In the genomic region with DNA sequence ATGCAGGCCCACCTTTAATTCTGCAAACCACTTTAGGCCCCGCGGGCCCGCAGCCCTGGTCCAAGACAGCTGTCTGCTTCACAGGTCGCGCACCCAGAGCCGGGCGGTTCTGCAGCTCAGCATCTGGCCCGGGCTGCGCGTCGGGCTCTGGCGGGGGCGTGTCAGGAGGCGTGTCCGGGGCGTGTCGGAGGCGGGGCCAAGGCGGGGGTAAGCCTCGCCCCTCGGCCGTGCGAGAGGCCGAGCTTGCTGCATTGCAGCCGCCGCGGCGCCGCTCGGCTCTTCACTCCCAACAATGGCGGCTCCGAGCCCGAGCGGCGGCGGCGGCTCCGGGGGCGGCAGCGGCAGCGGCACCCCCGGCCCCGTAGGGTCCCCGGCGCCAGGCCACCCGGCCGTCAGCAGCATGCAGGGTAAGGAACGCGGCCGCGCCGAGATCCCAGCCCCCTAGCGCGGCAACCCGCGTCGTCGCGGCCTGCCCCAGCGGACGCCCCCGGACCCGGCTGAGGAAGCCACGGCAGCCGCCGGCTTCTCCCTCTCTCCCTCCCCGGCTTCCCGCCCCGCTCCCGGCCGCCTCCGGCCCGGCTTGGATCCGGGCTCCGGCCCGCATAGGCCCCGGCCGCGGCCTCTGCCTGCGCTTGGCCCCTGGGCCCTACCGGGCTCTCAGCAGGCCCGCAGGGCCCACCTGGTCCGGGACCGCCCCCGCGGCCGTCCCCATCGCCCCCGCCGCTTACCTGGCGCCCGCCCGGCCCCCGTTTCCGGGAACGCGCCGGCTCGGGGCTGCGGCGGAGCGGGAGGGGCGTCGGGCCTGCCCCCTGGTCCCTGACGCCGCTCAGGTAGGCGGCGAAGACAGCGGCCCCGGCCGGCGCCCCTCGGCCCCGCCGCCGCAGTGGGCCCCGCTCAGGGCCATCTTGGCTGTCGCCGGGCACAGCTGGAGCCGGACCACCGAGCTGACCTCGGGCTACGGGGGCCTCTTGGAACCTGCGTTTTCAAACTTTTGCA, we compare ENCODE assay signal across 8 cellular contexts. TPM values are rescaled to one million over a fixed set of nuclear protein-coding genes. Genes with fewer than 3 reads are reported as not detected.
A peak's percentile ranks its signal among the peaks of the same experiment; 100 is the strongest.
DNase-seq lines count a peak whose midpoint lies in the region; ATAC-seq and TF ChIP-seq lines count a peak whose summit lies in the region.

A gene (plus strand): TSS at position 283 of the 996 bp plus-strand sequence. CDS start 10 bp downstream, at position 293.

- intact Hi-C loops in left lung (cut with DNase I), result no loop called here

- TF ChIP-seq CTCF in left lung (IDR thresholded peaks at IDR 0.05), result no peak

- H3K4me1 Mint-ChIP-seq in activated CD4-positive, alpha-beta T cell treated with anti-CD3 and anti-CD28 coated beads, Interleukin-2, amount 10 ng/mL, durations not matched to agents 7 days and 5 days, result peaks cover 34% of the 10 kb centered on the region

- POLR2A ChIA-PET in activated CD4-positive, alpha-beta T cell treated with anti-CD3 and anti-CD28 coated beads, Interleukin-2, amount 10 ng/mL, durations not matched to agents 7 days and 5 days (lab: Charles Lee), result interaction anchor here (0.6 to 1.8 kb wide), 2 partner anchors 24 to 32 kb away, joined by 3 to 15 read pairs; a partner anchor contains a TSS

- H3K9me3 ChIP-seq in left lung, result no peaks in the 10 kb centered on the region

- H3K9me3 Mint-ChIP-seq in activated CD4-positive, alpha-beta T cell treated with anti-CD3 and anti-CD28 coated beads, Interleukin-2, amount 10 ng/mL, durations not matched to agents 7 days and 5 days, result no peaks in the 10 kb centered on the region

- ATAC-seq in GM19023 (IDR thresholded peaks at IDR 0.05; ENCODE audit: unreplicated experiment) (peak; percentile 94), HG03196 (IDR thresholded peaks at IDR 0.05; ENCODE audit: unreplicated experiment) (peak; percentile 96), left lung (peak; percentile 99)

- CTCF ChIA-PET in activated CD4-positive, alpha-beta T cell treated with anti-CD3 and anti-CD28 coated beads, Interleukin-2, amount 10 ng/mL, durations not matched to agents 7 days and 5 days (lab: Charles Lee), result interaction anchor here (1.6 kb wide), 1 partner anchor 24 kb away, joined by 6 read pairs; a partner anchor contains a TSS

- peaks cover 15 to 36% of the 10 kb centered on the region in 2 donors for H3K4me1 ChIP-seq in left lung

- peak within 1 kb of the TSS; percentile 75 for H3K4me3 Mint-ChIP-seq in activated CD4-positive, alpha-beta T cell treated with anti-CD3 and anti-CD28 coated beads, Interleukin-2, amount 10 ng/mL, durations not matched to agents 7 days and 5 days

- H3K36me3 Mint-ChIP-seq in activated CD4-positive, alpha-beta T cell treated with anti-CD3 and anti-CD28 coated beads, Interleukin-2, amount 10 ng/mL, durations not matched to agents 7 days and 5 days (ENCODE audit: low read depth), result no peaks in the 10 kb centered on the region

- peak within 1 kb of the TSS; percentile 85 for H3K27ac Mint-ChIP-seq in activated CD4-positive, alpha-beta T cell treated with anti-CD3 and anti-CD28 coated beads, Interleukin-2, amount 10 ng/mL, durations not matched to agents 7 days and 5 days

- H3K27me3 ChIP-seq in left lung, result no peaks in the 10 kb centered on the region

- H3K27ac ChIP-seq in left lung, result peak within 1 kb of the TSS; percentile 91

- H3K27me3 Mint-ChIP-seq in activated CD4-positive, alpha-beta T cell treated with anti-CD3 and anti-CD28 coated beads, Interleukin-2, amount 10 ng/mL, durations not matched to agents 7 days and 5 days, result peaks cover 5% of the 10 kb centered on the region

- peak within 1 kb of the TSS; percentile 80 to 82 for H3K4me3 ChIP-seq in left lung

- DNase-seq in AG20443 (ENCODE audit: low spot score) (peak; percentile 99), NCI-H510A treated with DMSO at 0.1 percent for 48 hours (lab: John Stamatoyannopoulos, UW) (peak; percentile 49), dedifferentiated amniotic fluid mesenchymal stem cell (ENCODE audit: extremely low spot score) (peak; percentile 90), left lung (peak; percentile 95 to 99)
- DNase-seq in activated CD4-positive, alpha-beta T cell treated with anti-CD3 and anti-CD28 coated beads, Interleukin-2, amount 10 ng/mL, durations not matched to agents 7 days and 5 days, result peak; percentile 90
- peak; percentile 90 for DNase-seq in stimulated activated CD4-positive, alpha-beta T cell treated with anti-CD3 and anti-CD28 coated beads, Interleukin-2, amount 100 ng/mL, for 4 hours (ENCODE audit: low read depth)

- H3K36me3 ChIP-seq in left lung, result no peaks in the 10 kb centered on the region

RNA-seq across cellular contexts. Expression of the gene that starts here (rescaled TPM):
- 10 to 100 TPM; 26.0 to 27.3 TPM for total RNA-seq in activated CD4-positive, alpha-beta T cell treated with anti-CD3 and anti-CD28 coated beads, Interleukin-2, amount 10 ng/mL, durations not matched to agents 7 days and 5 days
- 10 to 100 TPM; 29.4 to 32.2 TPM for total RNA-seq in left lung

Comparison
In these comparisons a context has a peak if more than half of its experiments do, and no peak if none do; other contexts are left out.
1. Peak in every context shown above with its lines: DNase-seq, ATAC-seq, H3K4me3 ChIP-seq and H3K27ac ChIP-seq.
2. DNase-seq: peak in every context shown above with its lines; median percentile 99 in AG20443; 97 in left lung; 90 in activated CD4-positive, alpha-beta T cell treated with anti-CD3 and anti-CD28 coated beads, Interleukin-2, amount 10 ng/mL, durations not matched to agents 7 days and 5 days; 90 in dedifferentiated amniotic fluid mesenchymal stem cell; 90 in stimulated activated CD4-positive, alpha-beta T cell treated with anti-CD3 and anti-CD28 coated beads, Interleukin-2, amount 100 ng/mL, for 4 hours; 49 in NCI-H510A treated with DMSO at 0.1 percent for 48 hours.